9 cellular contexts compared by ENCODE assay signal in the genomic region with DNA sequence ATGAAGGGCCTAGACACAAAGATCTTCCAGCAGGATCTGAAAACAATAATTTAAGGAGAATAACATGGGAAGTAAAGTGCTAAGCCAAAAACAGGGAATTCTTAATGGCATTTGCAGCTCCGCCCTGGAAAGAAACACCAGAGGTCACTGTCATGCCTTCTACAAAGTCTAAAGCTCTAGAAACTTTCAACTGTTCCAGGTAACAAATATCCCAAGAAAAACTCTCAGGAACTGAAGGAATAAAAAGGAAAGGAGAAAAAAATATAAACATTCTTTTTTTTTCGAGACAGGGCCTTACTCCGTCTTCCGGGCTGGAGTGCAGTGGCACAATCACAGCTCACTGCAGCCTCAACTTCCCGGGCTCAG. TPM values are rescaled to one million over a fixed set of nuclear protein-coding genes. Genes with fewer than 3 reads are reported as not detected.
DNase-seq lines count a peak whose midpoint lies in the region; ATAC-seq and TF ChIP-seq lines count a peak whose summit lies in the region.
"Had no signal": no experiment of that assay in that cellular context is flagged by ENCODE, and none has a peak within 500 bp of the region (broad histone marks: within the 10 kb centered on the region; RNA-seq: fewer than 3 reads in every experiment).

No MANE protein-coding gene starts in this region.

- TF ChIP-seq POLR2A in right lobe of liver (IDR thresholded peaks at IDR 0.05) (no peak), stomach (IDR thresholded peaks at IDR 0.05) (no peak)

- H3K27me3 ChIP-seq in right lobe of liver (no peaks in the 10 kb centered on the region), stomach (no peaks in the 10 kb centered on the region), WERI-Rb-1 (ENCODE audit: insufficient read depth, low read depth, severe bottlenecking) (no peaks in the 10 kb centered on the region)

- H3K4me1 Mint-ChIP-seq in activated CD8-positive, alpha-beta memory T cell treated with anti-CD3 and anti-CD28 coated beads, Interleukin-2, amount 10 ng/mL, durations not matched to agents 7 days and 5 days = peaks cover 17% of the 10 kb centered on the region
- peaks cover 12% of the 10 kb centered on the region for H3K4me1 Mint-ChIP-seq in activated CD4-positive, alpha-beta memory T cell treated with anti-CD3 and anti-CD28 coated beads, Interleukin-2, amount 10 ng/mL, durations not matched to agents 7 days and 5 days

- H3K4me3 Mint-ChIP-seq in activated CD8-positive, alpha-beta memory T cell treated with anti-CD3 and anti-CD28 coated beads, Interleukin-2, amount 10 ng/mL, durations not matched to agents 7 days and 5 days = no peak overlapping the region
- no peak overlapping the region for H3K4me3 Mint-ChIP-seq in activated CD4-positive, alpha-beta memory T cell treated with anti-CD3 and anti-CD28 coated beads, Interleukin-2, amount 10 ng/mL, durations not matched to agents 7 days and 5 days

- H3K27ac ChIP-seq in right lobe of liver (peak overlapping the region in 2 of 3 donors; percentile 20 to 47), stomach (peak overlapping the region in 4 of 5 donors; percentile 81 to 97 (median 90)), WERI-Rb-1 (no peak overlapping the region)

- peaks cover 4% of the 10 kb centered on the region for H3K36me3 Mint-ChIP-seq in activated CD8-positive, alpha-beta memory T cell treated with anti-CD3 and anti-CD28 coated beads, Interleukin-2, amount 10 ng/mL, durations not matched to agents 7 days and 5 days
- H3K36me3 Mint-ChIP-seq in activated CD4-positive, alpha-beta memory T cell treated with anti-CD3 and anti-CD28 coated beads, Interleukin-2, amount 10 ng/mL, durations not matched to agents 7 days and 5 days (ENCODE audit: low read depth) = peaks cover 26% of the 10 kb centered on the region

- intact Hi-C loops in right lobe of liver (cut with DNase I) = loop anchor here (5.0 to 10.0 kb wide), 2 partner anchors 35 to 187 kb away; no protein-coding TSS in a partner anchor
- intact Hi-C loops in stomach (cut with DNase I; ENCODE audit: low total_unique reads) = no loop called here

- no peak for DNase-seq in activated CD8-positive, alpha-beta memory T cell treated with anti-CD3 and anti-CD28 coated beads, Interleukin-2, amount 10 ng/mL, durations not matched to agents 7 days and 5 days
- DNase-seq in activated CD8-positive, alpha-beta memory T cell treated with anti-CD3 and anti-CD28 coated beads for 24 hours = no peak
- DNase-seq in activated CD4-positive, alpha-beta memory T cell treated with anti-CD3 and anti-CD28 coated beads, Interleukin-2, amount 10 ng/mL, durations not matched to agents 7 days and 5 days = no peak
- peak in 1 of 3 donors; percentile 19 for DNase-seq in right lobe of liver
- DNase-seq in stomach = no peak
- DNase-seq in WERI-Rb-1 = no peak
- DNase-seq in NK-92 (lab: John Stamatoyannopoulos, UW; ENCODE audit: unreplicated experiment) = no peak
- DNase-seq: cortex of kidney had no signal

- H3K4me3 ChIP-seq in right lobe of liver = no peak overlapping the region
- H3K4me3 ChIP-seq in stomach = no peak overlapping the region
- H3K4me3 ChIP-seq in WERI-Rb-1 (ENCODE audit: low read depth, low read length) = no peak overlapping the region

- H3K27ac Mint-ChIP-seq in activated CD8-positive, alpha-beta memory T cell treated with anti-CD3 and anti-CD28 coated beads, Interleukin-2, amount 10 ng/mL, durations not matched to agents 7 days and 5 days = peak overlapping the region; percentile 65
- H3K27ac Mint-ChIP-seq in activated CD4-positive, alpha-beta memory T cell treated with anti-CD3 and anti-CD28 coated beads, Interleukin-2, amount 10 ng/mL, durations not matched to agents 7 days and 5 days = peak overlapping the region; percentile 50

- H3K9me3 ChIP-seq in right lobe of liver (no peaks in the 10 kb centered on the region), stomach (no peaks in the 10 kb centered on the region), WERI-Rb-1 (ENCODE audit: severe bottlenecking) (no peaks in the 10 kb centered on the region)

- peak in 1 of 4 donors; percentile 6 for TF ChIP-seq CTCF in right lobe of liver (IDR thresholded peaks at IDR 0.05)
- TF ChIP-seq CTCF in stomach (IDR thresholded peaks at IDR 0.05) = peak in 1 of 7 experiments; percentile 46
- TF ChIP-seq CTCF in WERI-Rb-1 (IDR thresholded peaks at IDR 0.05; ENCODE audit: low read depth, low read length) = no peak

- H3K4me1 ChIP-seq in right lobe of liver = peaks cover 0 to 30% (median 0%) of the 10 kb centered on the region in 4 donors
- H3K4me1 ChIP-seq in stomach = peaks cover 44 to 54% (median 52%) of the 10 kb centered on the region in 4 donors

- POLR2A ChIA-PET in activated CD4-positive, alpha-beta memory T cell treated with anti-CD3 and anti-CD28 coated beads, Interleukin-2, amount 10 ng/mL, durations not matched to agents 7 days and 5 days (lab: Charles Lee) = interaction anchor here (0.9 to 7.5 kb wide), 11 partner anchors 9 to 205 kb away, joined by 3 to 99 read pairs (median 5); a partner anchor contains a TSS

- no peaks in the 10 kb centered on the region for H3K9me3 Mint-ChIP-seq in activated CD8-positive, alpha-beta memory T cell treated with anti-CD3 and anti-CD28 coated beads, Interleukin-2, amount 10 ng/mL, durations not matched to agents 7 days and 5 days (ENCODE audit: low read depth)
- H3K9me3 Mint-ChIP-seq in activated CD4-positive, alpha-beta memory T cell treated with anti-CD3 and anti-CD28 coated beads, Interleukin-2, amount 10 ng/mL, durations not matched to agents 7 days and 5 days = no peaks in the 10 kb centered on the region

- no peak for TF ChIP-seq EP300 in stomach (IDR thresholded peaks at IDR 0.05)

- CTCF ChIA-PET in activated CD8-positive, alpha-beta memory T cell treated with anti-CD3 and anti-CD28 coated beads, Interleukin-2, amount 10 ng/mL, durations not matched to agents 7 days and 5 days (lab: Charles Lee) = interaction anchor here (0.7 to 8.3 kb wide), 32 partner anchors 9 to 1041 kb away, joined by 3 to 195 read pairs (median 7); a partner anchor contains a TSS
- CTCF ChIA-PET in activated CD4-positive, alpha-beta memory T cell treated with anti-CD3 and anti-CD28 coated beads, Interleukin-2, amount 10 ng/mL, durations not matched to agents 7 days and 5 days (lab: Charles Lee) = interaction anchor here (0.7 to 4.4 kb wide), 25 partner anchors 8 to 202 kb away, joined by 3 to 135 read pairs (median 6); a partner anchor contains a TSS

- H3K36me3 ChIP-seq in right lobe of liver (peaks cover 5 to 40% (median 13%) of the 10 kb centered on the region in 4 donors), stomach (peaks cover 36 to 72% (median 66%) of the 10 kb centered on the region in 4 donors), WERI-Rb-1 (peaks cover 32% of the 10 kb centered on the region)

- H3K27me3 Mint-ChIP-seq in activated CD8-positive, alpha-beta memory T cell treated with anti-CD3 and anti-CD28 coated beads, Interleukin-2, amount 10 ng/mL, durations not matched to agents 7 days and 5 days = no peaks in the 10 kb centered on the region
- H3K27me3 Mint-ChIP-seq in activated CD4-positive, alpha-beta memory T cell treated with anti-CD3 and anti-CD28 coated beads, Interleukin-2, amount 10 ng/mL, durations not matched to agents 7 days and 5 days = no peaks in the 10 kb centered on the region

- WGBS in right lobe of liver (ENCODE audit: insufficient coverage, low coverage, low lambda C conversion rate, missing lambda C conversion rate) = 69% methylated on average over 5 of the region's 5 CpGs
- WGBS in stomach, 5 donors = 80 to 84% (median 83%) methylated on average over 5 of the region's 5 CpGs

- no peak for ATAC-seq in activated CD8-positive, alpha-beta memory T cell treated with anti-CD3 and anti-CD28 coated beads, Interleukin-2, amount 10 ng/mL, durations not matched to agents 7 days and 5 days
- ATAC-seq in right lobe of liver (no peak), GM21528 (IDR thresholded peaks at IDR 0.05; ENCODE audit: low FRiP score, unreplicated experiment) (no peak)

RNA-seq across cellular contexts. Expression of a gene that starts 13.2 kb away (rescaled TPM):
- 10 to 100 TPM; 20.9 to 35.4 TPM for total RNA-seq in activated CD8-positive, alpha-beta memory T cell treated with anti-CD3 and anti-CD28 coated beads, Interleukin-2, amount 10 ng/mL, durations not matched to agents 7 days and 5 days
- total RNA-seq in activated CD4-positive, alpha-beta memory T cell treated with anti-CD3 and anti-CD28 coated beads, Interleukin-2, amount 10 ng/mL, durations not matched to agents 7 days and 5 days = 10 to 100 TPM; 29.9 to 31.1 TPM
- total RNA-seq in right lobe of liver (10 to 100 TPM in 3 of 6 experiments, 1 to 10 TPM in 3; 2.7 to 21.9 (median 8.3) TPM), stomach (10 to 100 TPM in 4 of 5 donors, 1 to 10 TPM in 1; 8.4 to 89.3 (median 38.4) TPM)
- polyA plus RNA-seq in stomach = 10 to 100 TPM; 15.8 to 35.9 (median 22.1) TPM

RNA-seq across cellular contexts. Expression of a gene that starts 27.0 kb away (rescaled TPM):
- 10 to 100 TPM; 63.2 to 80.7 TPM for total RNA-seq in activated CD8-positive, alpha-beta memory T cell treated with anti-CD3 and anti-CD28 coated beads, Interleukin-2, amount 10 ng/mL, durations not matched to agents 7 days and 5 days
- total RNA-seq in activated CD4-positive, alpha-beta memory T cell treated with anti-CD3 and anti-CD28 coated beads, Interleukin-2, amount 10 ng/mL, durations not matched to agents 7 days and 5 days = 10 to 100 TPM; 63.7 to 64.2 TPM
- total RNA-seq in right lobe of liver (10 to 100 TPM; 12.9 to 55.9 (median 32.8) TPM), stomach (10 to 100 TPM; 25.8 to 76.3 (median 68.7) TPM)
- polyA plus RNA-seq in stomach = 10 to 100 TPM; 41.4 to 62.0 (median 45.5) TPM
